18 cellular contexts compared by ENCODE assay signal in the genomic region with DNA sequence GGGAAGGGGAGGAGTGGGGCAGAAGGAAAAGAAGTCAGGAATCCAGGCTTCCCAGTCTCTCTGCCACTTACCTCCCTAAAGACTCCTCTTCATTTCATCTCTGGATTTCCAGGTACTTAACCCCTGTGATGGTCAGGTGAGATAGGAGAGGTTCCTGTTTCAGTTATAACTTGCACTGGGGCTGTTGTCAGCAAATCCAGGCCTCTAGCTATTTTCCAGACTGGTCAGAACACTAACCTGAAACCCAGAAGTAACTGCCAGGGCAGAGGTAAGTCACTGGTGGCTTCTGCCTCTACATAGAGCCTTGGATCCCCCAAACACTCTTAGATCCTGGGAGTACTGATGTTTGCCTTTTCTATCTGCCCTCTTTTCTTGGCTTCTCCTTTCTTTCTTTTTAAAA.
DNase-seq lines count a peak whose midpoint lies in the region; ATAC-seq, FAIRE-seq and TF ChIP-seq lines count a peak whose summit lies in the region.
"Had no signal": no experiment of that assay in that cellular context is flagged by ENCODE, and none has a peak within 500 bp of the region (broad histone marks: within the 10 kb centered on the region; RNA-seq: fewer than 3 reads in every experiment).

No MANE protein-coding gene starts in this region.

- no peak for TF ChIP-seq CTCF in VCaP (conservative IDR thresholded peaks at IDR 0.05)

- H3K27ac Mint-ChIP-seq in activated naive CD4-positive, alpha-beta T cell treated with anti-CD3 and anti-CD28 coated beads, Interleukin-2, amount 10 ng/mL, durations not matched to agents 7 days and 5 days = peak overlapping the region; percentile 89
- H3K27ac Mint-ChIP-seq in activated naive CD4-positive, alpha-beta T cell treated with anti-CD3 and anti-CD28 coated beads, Interleukin-2, amount 50 U/mL, for 72 hours = peak overlapping the region in 1 of 2 donors; percentile 69
- H3K27ac Mint-ChIP-seq: B cell had no signal

- DNase-seq in activated naive CD4-positive, alpha-beta T cell treated with anti-CD3 and anti-CD28 coated beads, Interleukin-2, amount 10 ng/mL, durations not matched to agents 7 days and 5 days = no peak
- no peak for DNase-seq in activated naive CD4-positive, alpha-beta T cell treated with anti-CD3 and anti-CD28 coated beads, Interleukin-2, amount 50 U/mL, for 72 hours (ENCODE audit: low spot score in 2 of 2)
- DNase-seq in GM12892 (ENCODE audit: insufficient read length) (no peak), islet precursor cell (peak; percentile 67), DMS 273 treated with DMSO at 0.1 percent for 48 hours (lab: John Stamatoyannopoulos, UW) (no peak)
- DNase-seq: ACHN; CD8-positive, alpha-beta memory T cell; HCEC 1CT; MG63; NCI-H1105 treated with DMSO at 0.1 percent for 48 hours; NCI-H187; NCI-H446; NCI-H774; SHP77 had no signal

- ATAC-seq in activated naive CD4-positive, alpha-beta T cell treated with anti-CD3 and anti-CD28 coated beads, Interleukin-2, amount 50 U/mL, for 72 hours = no peak
- ATAC-seq in HG03175 (IDR thresholded peaks at IDR 0.05; ENCODE audit: unreplicated experiment) (no peak), GM19397 (IDR thresholded peaks at IDR 0.05; ENCODE audit: unreplicated experiment) (no peak)

- peak; percentile 36 for FAIRE-seq in GM12892 (lab: Jason Lieb, UNC)

- no peaks in the 10 kb centered on the region for H3K27me3 Mint-ChIP-seq in activated naive CD4-positive, alpha-beta T cell treated with anti-CD3 and anti-CD28 coated beads, Interleukin-2, amount 10 ng/mL, durations not matched to agents 7 days and 5 days
- H3K27me3 Mint-ChIP-seq: B cell; CD8-positive, alpha-beta memory T cell had no signal

- H3K9me3 Mint-ChIP-seq in activated naive CD4-positive, alpha-beta T cell treated with anti-CD3 and anti-CD28 coated beads, Interleukin-2, amount 10 ng/mL, durations not matched to agents 7 days and 5 days = peaks cover 7% of the 10 kb centered on the region
- peaks cover 0 to under 1% of the 10 kb centered on the region in 2 donors for H3K9me3 Mint-ChIP-seq in activated naive CD4-positive, alpha-beta T cell treated with anti-CD3 and anti-CD28 coated beads, Interleukin-2, amount 50 U/mL, for 72 hours
- H3K9me3 Mint-ChIP-seq: CD8-positive, alpha-beta memory T cell had no signal

- TF ChIP-seq POLR2A in GM12892 (IDR thresholded peaks at IDR 0.05; ENCODE audit: low read depth, low read length) = no peak

- peak overlapping the region; percentile 88 for H3K27ac ChIP-seq in VCaP

- H3K36me3 Mint-ChIP-seq in activated naive CD4-positive, alpha-beta T cell treated with anti-CD3 and anti-CD28 coated beads, Interleukin-2, amount 10 ng/mL, durations not matched to agents 7 days and 5 days = peaks cover 41% of the 10 kb centered on the region
- peaks cover 0 to 13% of the 10 kb centered on the region in 2 donors for H3K36me3 Mint-ChIP-seq in activated naive CD4-positive, alpha-beta T cell treated with anti-CD3 and anti-CD28 coated beads, Interleukin-2, amount 50 U/mL, for 72 hours

- H3K4me1 Mint-ChIP-seq in activated naive CD4-positive, alpha-beta T cell treated with anti-CD3 and anti-CD28 coated beads, Interleukin-2, amount 10 ng/mL, durations not matched to agents 7 days and 5 days = peaks cover 89% of the 10 kb centered on the region

- CTCF ChIA-PET in activated naive CD4-positive, alpha-beta T cell treated with anti-CD3 and anti-CD28 coated beads, Interleukin-2, amount 10 ng/mL, durations not matched to agents 7 days and 5 days (lab: Charles Lee) = interaction anchor here (1.2 to 2.3 kb wide), 4 partner anchors 11 to 433 kb away, joined by 6 to 19 read pairs (median 10); no protein-coding TSS in a partner anchor

- H3K4me3 Mint-ChIP-seq in activated naive CD4-positive, alpha-beta T cell treated with anti-CD3 and anti-CD28 coated beads, Interleukin-2, amount 10 ng/mL, durations not matched to agents 7 days and 5 days = peak overlapping the region; percentile 77
- H3K4me3 Mint-ChIP-seq: B cell had no signal
